In genomic region chr6:118881440-118882313, GRCh38 we compare ENCODE assay signal across 8 cellular contexts. TPM values are rescaled to one million over a fixed set of nuclear protein-coding genes. Genes with fewer than 3 reads are reported as not detected.
DNase-seq lines count a peak whose midpoint lies in the region; ATAC-seq and TF ChIP-seq lines count a peak whose summit lies in the region.

No MANE protein-coding gene starts in this region.

- H3K36me3 Mint-ChIP-seq in natural killer cell treated with Interleukin-12 subunit alpha and Interleukin-12 subunit beta and Interleukin-15 and Interleukin-18, amount 100 ng/mL, for 72 hours, result peaks cover 5% of the 10 kb centered on the region

- no peak overlapping the region for H3K4me3 Mint-ChIP-seq in natural killer cell treated with Interleukin-12 subunit alpha and Interleukin-12 subunit beta and Interleukin-15 and Interleukin-18, amount 100 ng/mL, for 72 hours

- in situ Hi-C loops in GM13976 (cut with MboI; ENCODE audit: low sequenced_read_pairs, unreplicated experiment), result no loop called here

- no peak overlapping the region for H3K27ac Mint-ChIP-seq in natural killer cell treated with Interleukin-12 subunit alpha and Interleukin-12 subunit beta and Interleukin-15 and Interleukin-18, amount 100 ng/mL, for 72 hours

- no peaks in the 10 kb centered on the region for H3K27me3 Mint-ChIP-seq in natural killer cell treated with Interleukin-12 subunit alpha and Interleukin-12 subunit beta and Interleukin-15 and Interleukin-18, amount 100 ng/mL, for 72 hours

- no peaks in the 10 kb centered on the region for H3K27me3 ChIP-seq in iPS-20b (ENCODE audit: insufficient read depth, low read length)

- peak overlapping the region; percentile 42 for H3K27ac ChIP-seq in iPS-20b (ENCODE audit: low read length)

- no peak overlapping the region for H3K4me3 ChIP-seq in iPS-20b (ENCODE audit: low read length)
- H3K4me3 ChIP-seq in foreskin fibroblast (ENCODE audit: low read depth in 1 of 2, low read length in 2 of 2), result no peak overlapping the region

- no peaks in the 10 kb centered on the region for H3K9me3 Mint-ChIP-seq in natural killer cell treated with Interleukin-12 subunit alpha and Interleukin-12 subunit beta and Interleukin-15 and Interleukin-18, amount 100 ng/mL, for 72 hours

- no peak for DNase-seq in natural killer cell treated with Interleukin-12 subunit alpha and Interleukin-12 subunit beta and Interleukin-15 and Interleukin-18, amount 100 ng/mL, for 72 hours (ENCODE audit: low spot score)
- DNase-seq in foreskin fibroblast, result no peak
- no peak for DNase-seq in activated effector memory CD4-positive, alpha-beta T cell treated with Interleukin-2 at 50 U/mL for 16 hours
- no peak for DNase-seq in GM13976 (ENCODE audit: low spot score)

- ATAC-seq in GM18520 (IDR thresholded peaks at IDR 0.05; ENCODE audit: unreplicated experiment), result peak; percentile 74
- peak; percentile 87 for ATAC-seq in GM21528 (IDR thresholded peaks at IDR 0.05; ENCODE audit: low FRiP score, unreplicated experiment)
- peak; percentile 86 for ATAC-seq in HG03354 (IDR thresholded peaks at IDR 0.05; ENCODE audit: poor library complexity, severe bottlenecking, unreplicated experiment)
- ATAC-seq in natural killer cell treated with Interleukin-12 subunit alpha and Interleukin-12 subunit beta and Interleukin-15 and Interleukin-18, amount 100 ng/mL, for 72 hours, result no peak

- H3K9ac ChIP-seq in iPS-20b (ENCODE audit: low read depth, low read length), result peak overlapping the region; percentile 30

- TF ChIP-seq CTCF in foreskin fibroblast (IDR thresholded peaks at IDR 0.05; ENCODE audit: low read depth, low read length), result no peak
- TF ChIP-seq CTCF in GM13976 (IDR thresholded peaks at IDR 0.05; ENCODE audit: borderline replicate concordance, control extremely low read depth, extremely low read depth, insufficient read depth, missing control alignments), result no peak

- peaks cover 27 to 61% of the 10 kb centered on the region in 2 donors for H3K4me1 Mint-ChIP-seq in natural killer cell treated with Interleukin-12 subunit alpha and Interleukin-12 subunit beta and Interleukin-15 and Interleukin-18, amount 100 ng/mL, for 72 hours (ENCODE audit: low read depth in 2 of 2)

- H3K4me1 ChIP-seq in iPS-20b (ENCODE audit: insufficient read depth, low read length), result peaks cover 10% of the 10 kb centered on the region

- no peaks in the 10 kb centered on the region for H3K9me3 ChIP-seq in iPS-20b (ENCODE audit: insufficient read depth, low read depth, low read length)

- H3K36me3 ChIP-seq in iPS-20b (ENCODE audit: insufficient read depth, low read depth, low read length), result no peaks in the 10 kb centered on the region

RNA-seq across cellular contexts. Expression of gene ASF1A, which starts 12.3 kb away (rescaled TPM):
- total RNA-seq in natural killer cell treated with Interleukin-12 subunit alpha and Interleukin-12 subunit beta and Interleukin-15 and Interleukin-18, amount 100 ng/mL, for 72 hours, result 10 to 100 TPM; 15.9 to 36.4 TPM

RNA-seq across cellular contexts. Expression of gene MCM9, which starts 53.3 kb away (rescaled TPM):
- total RNA-seq in natural killer cell treated with Interleukin-12 subunit alpha and Interleukin-12 subunit beta and Interleukin-15 and Interleukin-18, amount 100 ng/mL, for 72 hours, result 10 to 100 TPM; 24.2 to 28.1 TPM

Comparison
In these comparisons a context has a peak if more than half of its experiments do, and no peak if none do; other contexts are left out.
1. ATAC-seq: peak in GM18520 (single experiment), GM21528 (single experiment) and HG03354 (single experiment); none in natural killer cell treated with Interleukin-12 subunit alpha and Interleukin-12 subunit beta and Interleukin-15 and Interleukin-18, amount 100 ng/mL, for 72 hours (0 of 2).